Comparison of ENCODE assay signal across 2 cellular contexts in genomic region chr2:111705206-111705605, GRCh38.
TF ChIP-seq lines count a peak whose summit lies in the region.

No MANE protein-coding gene starts in this region.

TF ChIP-seq in HEK293, 187 proteins besides CTCF, POLR2A, EP300 and RAD21 (continued from another document):
- TF ChIP-seq ZBTB49 (tag by site-specific recombination; IDR thresholded peaks at IDR 0.05; ENCODE audit: low read depth): no peak
- no peak for TF ChIP-seq ZNF169 (tag by site-specific recombination; IDR thresholded peaks at IDR 0.05)
- TF ChIP-seq ZNF510 (tag by site-specific recombination; IDR thresholded peaks at IDR 0.05; ENCODE audit: insufficient replicate concordance): no peak
- no peak for TF ChIP-seq OVOL3 (tag by site-specific recombination; IDR thresholded peaks at IDR 0.05)
- no peak for TF ChIP-seq MZF1 (tag by site-specific recombination; IDR thresholded peaks at IDR 0.05; ENCODE audit: borderline replicate concordance)
- TF ChIP-seq ZNF660 (tag by site-specific recombination; IDR thresholded peaks at IDR 0.05): no peak
- TF ChIP-seq ZNF580 (tag by site-specific recombination; IDR thresholded peaks at IDR 0.05): no peak
- no peak for TF ChIP-seq ZNF473 (tag by site-specific recombination; IDR thresholded peaks at IDR 0.05)
- TF ChIP-seq EGR2 (tag by site-specific recombination; IDR thresholded peaks at IDR 0.05; ENCODE audit: low read depth): no peak
- TF ChIP-seq ZFHX2 (tag by site-specific recombination; conservative IDR thresholded peaks at IDR 0.05): no peak
- no peak for TF ChIP-seq WT1 (tag by site-specific recombination; IDR thresholded peaks at IDR 0.05)

TF ChIP-seq in HepG2, 621 proteins besides CTCF, POLR2A, EP300 and RAD21 (continued from another document):
- TF ChIP-seq RERE (CRISPR knock-in tag; IDR thresholded peaks at IDR 0.05; ENCODE audit: low read depth) (no peak), ARID2 (CRISPR knock-in tag; IDR thresholded peaks at IDR 0.05; ENCODE audit: borderline replicate concordance) (no peak), ZNF569 (CRISPR knock-in tag; IDR thresholded peaks at IDR 0.05; ENCODE audit: borderline replicate concordance) (no peak), POLR2AphosphoS2 (IDR thresholded peaks at IDR 0.05; ENCODE audit: low read depth, low read length) (no peak), PHF8 (CRISPR knock-in tag; IDR thresholded peaks at IDR 0.05) (no peak), ZNF879 (CRISPR knock-in tag; IDR thresholded peaks at IDR 0.05) (no peak), MAF1 (CRISPR knock-in tag; IDR thresholded peaks at IDR 0.05; ENCODE audit: borderline replicate concordance) (no peak), ZNF383 (CRISPR knock-in tag; IDR thresholded peaks at IDR 0.05; ENCODE audit: borderline replicate concordance) (no peak), ZNF691 (CRISPR knock-in tag; IDR thresholded peaks at IDR 0.05; ENCODE audit: borderline replicate concordance, low read depth) (no peak)
